In the genomic region with DNA sequence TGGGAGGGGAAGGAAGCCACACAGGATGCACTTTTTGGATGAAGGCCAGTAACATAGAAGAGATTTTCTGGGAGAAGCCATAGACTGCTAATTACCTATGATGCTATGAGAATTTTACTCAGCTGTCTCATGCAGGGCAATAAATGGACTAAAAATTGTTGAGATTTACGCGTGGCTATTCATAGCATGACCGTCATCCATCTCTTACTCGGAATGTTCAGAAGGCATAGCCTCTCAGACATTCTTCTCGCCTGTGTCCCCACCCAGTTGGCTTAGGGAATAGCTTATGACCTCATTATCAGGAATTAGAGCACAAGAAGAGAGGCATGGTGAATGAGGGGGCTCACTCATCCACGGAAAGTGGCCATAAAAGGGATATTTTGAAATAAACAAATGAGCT, we compare ENCODE assay signal across 19 cellular contexts.
DNase-seq lines count a peak whose midpoint lies in the region; ATAC-seq and TF ChIP-seq lines count a peak whose summit lies in the region.
"Had no signal": no experiment of that assay in that cellular context is flagged by ENCODE, and none has a peak within 500 bp of the region (broad histone marks: within the 10 kb centered on the region; RNA-seq: fewer than 3 reads in every experiment).

No MANE protein-coding gene starts in this region.

- BruUV-seq in Calu3 (replicated peaks; lab: Mats Ljungman, UMichigan): no TSS peak

- H3K4me3 ChIP-seq in thoracic aorta: no peak overlapping the region
- H3K4me3 ChIP-seq in uterus: no peak overlapping the region
- H3K4me3 ChIP-seq: Peyer's patch had no signal

- H3K9me3 Mint-ChIP-seq in nephron (peaks cover 3% of the 10 kb centered on the region), Calu3 (ENCODE audit: low read depth, unreplicated experiment) (peaks cover 4% of the 10 kb centered on the region)

- peaks cover 4% of the 10 kb centered on the region for H3K4me1 Mint-ChIP-seq in nephron
- H3K4me1 Mint-ChIP-seq in Calu3 (ENCODE audit: low read depth, unreplicated experiment): no peaks in the 10 kb centered on the region
- H3K4me1 Mint-ChIP-seq: CD14-positive monocyte had no signal

- DNase-seq in EH (ENCODE audit: low read depth) (peak; percentile 75), LHCN-M2 (ENCODE audit: low read depth) (peak; percentile 2), thoracic aorta (ENCODE audit: low spot score) (no peak), NCI-H446 treated with DMSO at 0.1 percent for 48 hours (lab: John Stamatoyannopoulos, UW) (no peak), Calu3 (no peak), uterus (no peak)
- DNase-seq: COR-L47, GDM1, Karpas-422, NCI-H1417, NCI-H2029 treated with DMSO at 0.1 percent for 48 hours, NCI-H2227 treated with DMSO at 0.1 percent for 48 hours, NCI-H526 treated with DMSO at 0.1 percent for 48 hours, Peyer's patch, SHP77 had no signal

- no peaks in the 10 kb centered on the region for H3K36me3 Mint-ChIP-seq in nephron (ENCODE audit: low read depth)
- H3K36me3 Mint-ChIP-seq in Calu3 (ENCODE audit: insufficient read depth, unreplicated experiment): no peaks in the 10 kb centered on the region
- H3K36me3 Mint-ChIP-seq: CD14-positive monocyte had no signal

- H3K27me3 Mint-ChIP-seq in nephron (ENCODE audit: low read depth) (no peaks in the 10 kb centered on the region), Calu3 (ENCODE audit: unreplicated experiment) (no peaks in the 10 kb centered on the region)

- TF ChIP-seq POLR2A in uterus (IDR thresholded peaks at IDR 0.05): no peak

- peaks cover 9 to 39% of the 10 kb centered on the region in 2 donors for H3K4me1 ChIP-seq in thoracic aorta (ENCODE audit: control insufficient read depth in 1 of 2, low read depth in 2 of 2)
- no peaks in the 10 kb centered on the region for H3K4me1 ChIP-seq in uterus
- H3K4me1 ChIP-seq: Peyer's patch had no signal

- TF ChIP-seq CTCF in nephron (IDR thresholded peaks at IDR 0.05; ENCODE audit: unreplicated experiment in 3 of 3) (no peak), thoracic aorta (IDR thresholded peaks at IDR 0.05) (no peak), Calu3 (IDR thresholded peaks at IDR 0.05; ENCODE audit: unreplicated experiment) (no peak), uterus (IDR thresholded peaks at IDR 0.05) (no peak)

- peak overlapping the region in 2 of 3 experiments; percentile 7 to 59 for H3K27ac Mint-ChIP-seq in nephron
- H3K27ac Mint-ChIP-seq in Calu3 (ENCODE audit: unreplicated experiment): no peak overlapping the region
- H3K27ac Mint-ChIP-seq: CD14-positive monocyte had no signal

- no peak overlapping the region for H3K27ac ChIP-seq in thoracic aorta
- H3K27ac ChIP-seq in uterus: no peak overlapping the region
- H3K27ac ChIP-seq: Peyer's patch had no signal

- CTCF ChIA-PET in Calu3 (lab: Charles Lee): no interaction called here

- H3K9me3 ChIP-seq in thoracic aorta (no peaks in the 10 kb centered on the region), uterus (no peaks in the 10 kb centered on the region)
- H3K9me3 ChIP-seq: Peyer's patch had no signal

- no peaks in the 10 kb centered on the region for H3K27me3 ChIP-seq in thoracic aorta (replicated peaks; ENCODE audit: insufficient read depth)
- H3K27me3 ChIP-seq in uterus: no peaks in the 10 kb centered on the region
- H3K27me3 ChIP-seq: Peyer's patch had no signal

- peak; percentile 63 for ATAC-seq in thoracic aorta (ENCODE audit: insufficient number of reproducible peaks, low FRiP score, low read depth)
- ATAC-seq: HepG2, SK-N-SH treated with all-trans-retinoic acid at 6 μM for 48 hours had no signal

- no peaks in the 10 kb centered on the region for H3K36me3 ChIP-seq in thoracic aorta
- no peaks in the 10 kb centered on the region for H3K36me3 ChIP-seq in uterus
- H3K36me3 ChIP-seq: Peyer's patch had no signal

- no peak overlapping the region for H3K4me3 Mint-ChIP-seq in nephron
- H3K4me3 Mint-ChIP-seq in Calu3 (ENCODE audit: low read depth, unreplicated experiment): no peak overlapping the region
- H3K4me3 Mint-ChIP-seq: CD14-positive monocyte had no signal

- intact Hi-C loops in Calu3 (cut with micrococcal nuclease; ENCODE audit: unreplicated experiment) (no loop called here), uterus (cut with DNase I; ENCODE audit: low total_unique reads) (no loop called here)

Comparison
In these comparisons a context has a peak if more than half of its experiments do, and no peak if none do; other contexts are left out.
1. DNase-seq: peak in EH (single experiment) and LHCN-M2 (single experiment); none in thoracic aorta (single experiment), NCI-H446 treated with DMSO at 0.1 percent for 48 hours (single experiment), Calu3 (single experiment) and uterus (0 of 2).